ENCODE assay signal across 12 cellular contexts in the genomic region with DNA sequence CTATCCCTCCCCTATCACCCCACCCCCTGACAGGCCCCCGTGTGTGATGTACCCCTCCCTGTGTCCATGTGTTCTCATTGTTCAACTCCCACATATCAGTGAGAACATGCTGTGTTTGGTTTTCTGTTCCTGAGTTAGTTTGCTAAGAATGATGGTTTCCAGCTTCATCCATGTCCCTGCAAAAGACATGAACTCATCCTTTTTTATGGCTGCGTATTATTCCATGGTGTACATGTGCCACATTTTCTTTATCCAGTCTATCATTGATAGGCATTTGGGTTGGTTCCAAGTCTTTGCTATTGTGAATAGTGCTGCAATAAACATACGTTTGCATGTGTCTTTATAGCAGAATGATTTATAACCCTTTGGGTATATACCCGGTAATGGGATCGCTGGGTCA. TPM values are rescaled to one million over a fixed set of nuclear protein-coding genes. Genes with fewer than 3 reads are reported as not detected.
"Had no signal": no experiment of that assay in that cellular context is flagged by ENCODE, and none has a peak within 500 bp of the region (broad histone marks: within the 10 kb centered on the region; RNA-seq: fewer than 3 reads in every experiment).

No MANE protein-coding gene starts in this region.

RNA-seq across cellular contexts. Expression of a gene that starts 25.0 kb away (rescaled TPM):
- total RNA-seq: PC-3 had no signal

RNA-seq across cellular contexts. Expression of a gene that starts 41.8 kb away (rescaled TPM):
- total RNA-seq: OCI-LY7, PC-3, PC-9, Right ventricle myocardium inferior, Right ventricle myocardium superior, RPMI7951, SJCRH30, SJSA1, SK-MEL-5, T-cell had no signal
- polyA plus RNA-seq: SK-N-SH had no signal

RNA-seq across cellular contexts. Expression of a gene that starts 47.1 kb away (rescaled TPM):
- total RNA-seq: PC-3, Peyer's patch, RPMI7951, SJCRH30, SJSA1, SK-MEL-5 had no signal
- polyA plus RNA-seq: SK-N-SH had no signal
